ENCODE assay signal across 37 cellular contexts in the genomic region with DNA sequence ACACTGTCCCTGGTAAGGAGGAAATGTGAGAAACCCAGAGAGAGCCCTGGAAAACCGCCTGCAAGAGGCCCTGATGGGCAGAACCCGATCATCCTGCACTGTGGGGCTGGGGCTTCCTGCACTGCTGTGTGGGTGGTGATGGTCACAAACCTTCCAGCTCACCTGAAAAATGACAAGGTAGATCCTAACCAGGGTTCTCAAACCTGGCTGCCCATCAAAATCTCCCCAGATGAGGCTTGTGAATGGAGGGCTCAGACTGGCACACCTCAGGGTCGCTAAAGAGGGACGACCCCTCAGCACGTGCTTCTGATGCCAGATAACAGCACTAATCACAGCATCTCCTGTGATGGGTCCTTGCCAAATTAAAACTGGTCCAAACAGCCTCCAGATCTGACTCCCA.
"Had no signal": no experiment of that assay in that cellular context is flagged by ENCODE, and none has a peak within 500 bp of the region (broad histone marks: within the 10 kb centered on the region; RNA-seq: fewer than 3 reads in every experiment).

No MANE protein-coding gene starts in this region.

- DNase-seq: activated B cell treated with CpG ODN at 0.5 μM for 24 hours; activated CD4-positive, alpha-beta memory T cell treated with anti-CD3 and anti-CD28 coated beads for 36 hours; activated CD4-positive, alpha-beta T cell treated with anti-CD3 and anti-CD28 coated beads for 4 hours; activated CD4-positive, alpha-beta T cell treated with anti-CD3 and anti-CD28 coated beads, Interleukin-2, amount 10 ng/mL, durations not matched to agents 24 days and 14 days; activated CD4-positive, alpha-beta T cell treated with anti-CD3 and anti-CD28 coated beads, Interleukin-2, amount 50 U/mL, for 1 hour; activated CD4-positive, alpha-beta T cell treated with anti-CD3 and anti-CD28 coated beads, Interleukin-2, amount 50 U/mL, for 4 hours; activated CD4-positive, CD25-positive, alpha-beta regulatory T cell treated with anti-CD3 and anti-CD28 coated beads, Interleukin-2, amount 50 U/mL, for 72 hours; activated CD8-positive, alpha-beta memory T cell treated with anti-CD3 and anti-CD28 coated beads, Interleukin-2, amount 50 U/mL, for 4 hours; activated effector memory CD4-positive, alpha-beta T cell treated with anti-CD3 and anti-CD28 coated beads, Interleukin-2, amount 50 U/mL, for 16 hours; activated gamma-delta T cell treated with Interleukin-2 at 50 U/mL for 16 hours; activated naive CD4-positive, alpha-beta T cell; activated naive CD4-positive, alpha-beta T cell treated with anti-CD3 and anti-CD28 coated beads, Interleukin-2, amount 10 ng/mL, durations not matched to agents 7 days and 5 days; activated naive CD8-positive, alpha-beta T cell treated with anti-CD3 and anti-CD28 coated beads, Interleukin-2, amount 10 ng/mL, durations not matched to agents 7 days and 5 days; activated naive CD8-positive, alpha-beta T cell treated with anti-CD3 and anti-CD28 coated beads, Interleukin-2, amount 50 U/mL, for 24 hours; activated T-cell treated with anti-CD3 and anti-CD28 coated beads for 4 hours; activated T-cell treated with anti-CD3 and anti-CD28 coated beads, Interleukin-2, amount 50 U/mL, for 1 hour; activated T-cell treated with anti-CD3 and anti-CD28 coated beads, Interleukin-2, amount 50 U/mL, for 4 hours; activated T-cell treated with anti-CD3 and anti-CD28 coated beads, Interleukin-2, amount 50 U/mL, for 72 hours; amygdala; anterior cingulate cortex; caudate nucleus; cerebellar nuclear complex; SW 1271; T-helper 1 cell; T-helper 2 cell; T-helper 9 cell had no signal

- H3K4me3 Mint-ChIP-seq: activated B cell treated with CpG ODN at 0.5 μM for 24 hours; activated CD4-positive, alpha-beta memory T cell treated with anti-CD3 and anti-CD28 coated beads for 36 hours; activated CD4-positive, alpha-beta T cell treated with anti-CD3 and anti-CD28 coated beads, Interleukin-2, amount 10 ng/mL, durations not matched to agents 24 days and 14 days; activated naive CD4-positive, alpha-beta T cell treated with anti-CD3 and anti-CD28 coated beads, Interleukin-2, amount 10 ng/mL, durations not matched to agents 7 days and 5 days; activated naive CD4-positive, alpha-beta T cell treated with anti-CD3 and anti-CD28 coated beads, Interleukin-2, amount 50 U/mL, for 24 hours; activated naive CD8-positive, alpha-beta T cell; activated naive CD8-positive, alpha-beta T cell treated with anti-CD3 and anti-CD28 coated beads, Interleukin-2, amount 10 ng/mL, durations not matched to agents 7 days and 5 days; activated naive CD8-positive, alpha-beta T cell treated with anti-CD3 and anti-CD28 coated beads, Interleukin-2, amount 50 U/mL, for 24 hours; activated T-cell treated with anti-CD3 and anti-CD28 coated beads, Interleukin-2, amount 50 U/mL, for 4 hours; activated T-cell treated with anti-CD3 and anti-CD28 coated beads, Interleukin-2, amount 50 U/mL, for 72 hours; activated T-helper 1 cell treated with anti-CD3 and anti-CD28 coated beads, Interleukin-12 subunit alpha, Interleukin-12 subunit beta, Interleukin-2, Interleukin-4 antibody, amounts not matched to agents 30 ng/mL and 10 ng/mL and 1 ng/mL, durations not matched to agents 14 hours and 24 hours and 36 hours; activated T-helper 17 cell treated with anti-CD3 and anti-CD28 coated beads, Interleukin-2, amount 50 U/mL, for 72 hours; brain; central memory CD8-positive, alpha-beta T cell; T-helper 1 cell treated with Interleukin-12 subunit alpha and Interleukin-12 subunit beta and Interleukin-4 antibody, amounts not matched to agents 30 μg/mL and 1 μg/mL, for 36 hours; T-helper 2 cell treated with Interferon-gamma antibody and Interleukin-4, amounts not matched to agents 5 μg/mL and 100 μg/mL, for 36 hours had no signal

- H3K27ac Mint-ChIP-seq: activated B cell treated with CpG ODN at 0.5 μM for 24 hours; activated CD4-positive, alpha-beta memory T cell treated with anti-CD3 and anti-CD28 coated beads for 36 hours; activated CD4-positive, alpha-beta T cell treated with anti-CD3 and anti-CD28 coated beads, Interleukin-2, amount 10 ng/mL, durations not matched to agents 24 days and 14 days; activated naive CD4-positive, alpha-beta T cell treated with anti-CD3 and anti-CD28 coated beads, Interleukin-2, amount 10 ng/mL, durations not matched to agents 7 days and 5 days; activated naive CD4-positive, alpha-beta T cell treated with anti-CD3 and anti-CD28 coated beads, Interleukin-2, amount 50 U/mL, for 24 hours; activated naive CD8-positive, alpha-beta T cell; activated naive CD8-positive, alpha-beta T cell treated with anti-CD3 and anti-CD28 coated beads, Interleukin-2, amount 10 ng/mL, durations not matched to agents 7 days and 5 days; activated naive CD8-positive, alpha-beta T cell treated with anti-CD3 and anti-CD28 coated beads, Interleukin-2, amount 50 U/mL, for 24 hours; activated T-cell treated with anti-CD3 and anti-CD28 coated beads, Interleukin-2, amount 50 U/mL, for 72 hours; activated T-helper 1 cell treated with anti-CD3 and anti-CD28 coated beads, Interleukin-12 subunit alpha, Interleukin-12 subunit beta, Interleukin-2, Interleukin-4 antibody, amounts not matched to agents 30 ng/mL and 10 ng/mL and 1 ng/mL, durations not matched to agents 14 hours and 24 hours and 36 hours; activated T-helper 17 cell treated with anti-CD3 and anti-CD28 coated beads, Interleukin-2, amount 50 U/mL, for 72 hours; brain; T-helper 1 cell treated with Interleukin-12 subunit alpha and Interleukin-12 subunit beta and Interleukin-4 antibody, amounts not matched to agents 30 μg/mL and 1 μg/mL, for 36 hours; T-helper 2 cell treated with Interferon-gamma antibody and Interleukin-4, amounts not matched to agents 5 μg/mL and 100 μg/mL, for 36 hours had no signal

- H3K27me3 Mint-ChIP-seq: activated CD4-positive, alpha-beta memory T cell treated with anti-CD3 and anti-CD28 coated beads for 36 hours; activated naive CD4-positive, alpha-beta T cell treated with anti-CD3 and anti-CD28 coated beads, Interleukin-2, amount 50 U/mL, for 24 hours; activated naive CD8-positive, alpha-beta T cell; activated naive CD8-positive, alpha-beta T cell treated with anti-CD3 and anti-CD28 coated beads, Interleukin-2, amount 50 U/mL, for 24 hours; activated T-helper 17 cell treated with anti-CD3 and anti-CD28 coated beads, Interleukin-2, amount 50 U/mL, for 72 hours; brain had no signal

- H3K4me1 ChIP-seq: ascending aorta had no signal

- H3K27me3 ChIP-seq: ascending aorta, cardiac muscle cell had no signal

- H3K4me3 ChIP-seq: ascending aorta, cardiac muscle cell had no signal

- H3K36me3 ChIP-seq: ascending aorta, cardiac muscle cell had no signal

- H3K4me1 Mint-ChIP-seq: activated B cell treated with CpG ODN at 0.5 μM for 24 hours; activated CD4-positive, alpha-beta T cell treated with anti-CD3 and anti-CD28 coated beads, Interleukin-2, amount 10 ng/mL, durations not matched to agents 24 days and 14 days; activated naive CD4-positive, alpha-beta T cell treated with anti-CD3 and anti-CD28 coated beads, Interleukin-2, amount 10 ng/mL, durations not matched to agents 7 days and 5 days; activated naive CD8-positive, alpha-beta T cell treated with anti-CD3 and anti-CD28 coated beads, Interleukin-2, amount 10 ng/mL, durations not matched to agents 7 days and 5 days; activated naive CD8-positive, alpha-beta T cell treated with anti-CD3 and anti-CD28 coated beads, Interleukin-2, amount 50 U/mL, for 24 hours; brain; central memory CD8-positive, alpha-beta T cell had no signal

- H3K36me3 Mint-ChIP-seq: activated naive CD4-positive, alpha-beta T cell treated with anti-CD3 and anti-CD28 coated beads, Interleukin-2, amount 10 ng/mL, durations not matched to agents 7 days and 5 days; activated naive CD8-positive, alpha-beta T cell treated with anti-CD3 and anti-CD28 coated beads, Interleukin-2, amount 10 ng/mL, durations not matched to agents 7 days and 5 days; brain had no signal

- H3K27ac ChIP-seq: ascending aorta, cardiac muscle cell, VCaP had no signal
